Comparison of ENCODE assay signal across 16 cellular contexts in genomic region chr19:31139871-31140505, GRCh38.
DNase-seq lines count a peak whose midpoint lies in the region; ATAC-seq and TF ChIP-seq lines count a peak whose summit lies in the region.
"Had no signal": no experiment of that assay in that cellular context is flagged by ENCODE, and none has a peak within 500 bp of the region (broad histone marks: within the 10 kb centered on the region; RNA-seq: fewer than 3 reads in every experiment).

No MANE protein-coding gene starts in this region.

- DNase-seq in AG08396 (ENCODE audit: low spot score) (peak; percentile 74), NCI-H226 (peak; percentile 17), epithelial cell of esophagus (ENCODE audit: low read depth) (peak; percentile 81), nephron progenitor cell (no peak), GM19238 (ENCODE audit: insufficient read length, low spot score) (no peak)
- DNase-seq: activated CD4-positive, CD25-positive, alpha-beta regulatory T cell treated with anti-CD3 and anti-CD28 coated beads, Interleukin-2, amount 50 U/mL, for 72 hours; NCI-H1105 treated with DMSO at 0.1 percent for 48 hours; OCI-M1; posterior cingulate gyrus; stimulated activated CD4-positive, alpha-beta T cell treated with anti-CD3 and anti-CD28 coated beads, Interleukin-2, amount 100 ng/mL, for 24 hours; uterus had no signal

- peak overlapping the region; percentile 13 for H3K27ac Mint-ChIP-seq in nephron progenitor cell
- H3K27ac Mint-ChIP-seq: brain; stimulated activated effector memory CD8-positive, alpha-beta T cell treated with anti-CD3 and anti-CD28 coated beads, Interleukin-12 subunit alpha, Interleukin-12 subunit beta, amount 100 ng/mL, for 72 hours had no signal

- no peak overlapping the region for H3K4me3 ChIP-seq in epithelial cell of esophagus (ENCODE audit: low read length)
- H3K4me3 ChIP-seq: uterus had no signal

- H3K4me3 Mint-ChIP-seq in nephron progenitor cell, result peak overlapping the region; percentile 4
- H3K4me3 Mint-ChIP-seq: brain; stimulated activated effector memory CD8-positive, alpha-beta T cell treated with anti-CD3 and anti-CD28 coated beads, Interleukin-12 subunit alpha, Interleukin-12 subunit beta, amount 100 ng/mL, for 72 hours had no signal

- H3K27me3 Mint-ChIP-seq in nephron progenitor cell (ENCODE audit: low read depth, poor library complexity), result peaks cover 16% of the 10 kb centered on the region

- no peaks in the 10 kb centered on the region for H3K36me3 Mint-ChIP-seq in nephron progenitor cell (ENCODE audit: low read depth)
- H3K36me3 Mint-ChIP-seq: brain; stimulated activated effector memory CD8-positive, alpha-beta T cell treated with anti-CD3 and anti-CD28 coated beads, Interleukin-12 subunit alpha, Interleukin-12 subunit beta, amount 100 ng/mL, for 72 hours had no signal

- TF ChIP-seq CTCF in epithelial cell of esophagus (IDR thresholded peaks at IDR 0.05; ENCODE audit: insufficient read depth, low read depth, low read length, missing control alignments) (no peak), nephron progenitor cell (IDR thresholded peaks at IDR 0.05) (no peak)

- H3K4me1 Mint-ChIP-seq in nephron progenitor cell, result peaks cover 23% of the 10 kb centered on the region
- H3K4me1 Mint-ChIP-seq: stimulated activated effector memory CD8-positive, alpha-beta T cell treated with anti-CD3 and anti-CD28 coated beads, Interleukin-12 subunit alpha, Interleukin-12 subunit beta, amount 100 ng/mL, for 72 hours had no signal

- H3K9me3 Mint-ChIP-seq in nephron progenitor cell, result no peaks in the 10 kb centered on the region
- H3K9me3 Mint-ChIP-seq: brain; stimulated activated effector memory CD8-positive, alpha-beta T cell treated with anti-CD3 and anti-CD28 coated beads, Interleukin-12 subunit alpha, Interleukin-12 subunit beta, amount 100 ng/mL, for 72 hours had no signal

- ATAC-seq in GM18511 (IDR thresholded peaks at IDR 0.05; ENCODE audit: unreplicated experiment) (no peak), GM21381 (IDR thresholded peaks at IDR 0.05; ENCODE audit: unreplicated experiment) (no peak), GM21526 (IDR thresholded peaks at IDR 0.05; ENCODE audit: low FRiP score, unreplicated experiment) (no peak)
- ATAC-seq: stimulated activated effector memory CD8-positive, alpha-beta T cell treated with anti-CD3 and anti-CD28 coated beads, Interleukin-12 subunit alpha, Interleukin-12 subunit beta, amount 100 ng/mL, for 72 hours had no signal

Comparison
In these comparisons a context has a peak if more than half of its experiments do, and no peak if none do; other contexts are left out.
1. DNase-seq: peak in AG08396 (single experiment), NCI-H226 (single experiment) and epithelial cell of esophagus (single experiment); none in nephron progenitor cell (single experiment) and GM19238 (single experiment).